ENCODE assay signal across 1 cellular context in the genomic region with DNA sequence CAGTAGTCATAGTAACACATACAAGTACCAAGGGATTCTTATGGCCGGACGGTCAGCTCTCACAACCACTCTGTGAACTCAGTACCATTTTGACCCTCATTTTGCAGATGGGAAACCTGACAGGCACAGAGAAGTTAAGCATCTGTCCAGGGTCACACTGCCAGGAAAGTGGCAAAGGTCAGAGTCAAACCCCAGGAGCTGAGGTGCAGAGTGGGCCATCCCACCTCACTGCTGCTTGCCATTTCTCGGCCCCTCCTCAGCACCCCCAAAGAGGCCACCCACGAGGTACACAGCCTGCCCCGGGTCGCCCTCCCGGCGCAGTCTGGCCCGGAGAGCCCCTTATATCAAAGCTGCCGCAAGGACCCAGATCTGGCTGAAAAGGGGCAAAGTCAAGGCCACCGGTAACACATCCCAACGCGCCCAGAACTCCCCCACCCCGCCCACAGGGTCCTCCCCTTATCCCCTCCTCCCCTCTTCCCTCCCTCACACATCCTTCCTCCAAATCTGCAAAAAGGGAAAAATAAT.
TF ChIP-seq lines count a peak whose summit lies in the region.

No MANE protein-coding gene starts in this region.

TF ChIP-seq in H1, 55 proteins besides CTCF, POLR2A, EP300 and RAD21 (continued from another document):
- TF ChIP-seq, protein P1, sequence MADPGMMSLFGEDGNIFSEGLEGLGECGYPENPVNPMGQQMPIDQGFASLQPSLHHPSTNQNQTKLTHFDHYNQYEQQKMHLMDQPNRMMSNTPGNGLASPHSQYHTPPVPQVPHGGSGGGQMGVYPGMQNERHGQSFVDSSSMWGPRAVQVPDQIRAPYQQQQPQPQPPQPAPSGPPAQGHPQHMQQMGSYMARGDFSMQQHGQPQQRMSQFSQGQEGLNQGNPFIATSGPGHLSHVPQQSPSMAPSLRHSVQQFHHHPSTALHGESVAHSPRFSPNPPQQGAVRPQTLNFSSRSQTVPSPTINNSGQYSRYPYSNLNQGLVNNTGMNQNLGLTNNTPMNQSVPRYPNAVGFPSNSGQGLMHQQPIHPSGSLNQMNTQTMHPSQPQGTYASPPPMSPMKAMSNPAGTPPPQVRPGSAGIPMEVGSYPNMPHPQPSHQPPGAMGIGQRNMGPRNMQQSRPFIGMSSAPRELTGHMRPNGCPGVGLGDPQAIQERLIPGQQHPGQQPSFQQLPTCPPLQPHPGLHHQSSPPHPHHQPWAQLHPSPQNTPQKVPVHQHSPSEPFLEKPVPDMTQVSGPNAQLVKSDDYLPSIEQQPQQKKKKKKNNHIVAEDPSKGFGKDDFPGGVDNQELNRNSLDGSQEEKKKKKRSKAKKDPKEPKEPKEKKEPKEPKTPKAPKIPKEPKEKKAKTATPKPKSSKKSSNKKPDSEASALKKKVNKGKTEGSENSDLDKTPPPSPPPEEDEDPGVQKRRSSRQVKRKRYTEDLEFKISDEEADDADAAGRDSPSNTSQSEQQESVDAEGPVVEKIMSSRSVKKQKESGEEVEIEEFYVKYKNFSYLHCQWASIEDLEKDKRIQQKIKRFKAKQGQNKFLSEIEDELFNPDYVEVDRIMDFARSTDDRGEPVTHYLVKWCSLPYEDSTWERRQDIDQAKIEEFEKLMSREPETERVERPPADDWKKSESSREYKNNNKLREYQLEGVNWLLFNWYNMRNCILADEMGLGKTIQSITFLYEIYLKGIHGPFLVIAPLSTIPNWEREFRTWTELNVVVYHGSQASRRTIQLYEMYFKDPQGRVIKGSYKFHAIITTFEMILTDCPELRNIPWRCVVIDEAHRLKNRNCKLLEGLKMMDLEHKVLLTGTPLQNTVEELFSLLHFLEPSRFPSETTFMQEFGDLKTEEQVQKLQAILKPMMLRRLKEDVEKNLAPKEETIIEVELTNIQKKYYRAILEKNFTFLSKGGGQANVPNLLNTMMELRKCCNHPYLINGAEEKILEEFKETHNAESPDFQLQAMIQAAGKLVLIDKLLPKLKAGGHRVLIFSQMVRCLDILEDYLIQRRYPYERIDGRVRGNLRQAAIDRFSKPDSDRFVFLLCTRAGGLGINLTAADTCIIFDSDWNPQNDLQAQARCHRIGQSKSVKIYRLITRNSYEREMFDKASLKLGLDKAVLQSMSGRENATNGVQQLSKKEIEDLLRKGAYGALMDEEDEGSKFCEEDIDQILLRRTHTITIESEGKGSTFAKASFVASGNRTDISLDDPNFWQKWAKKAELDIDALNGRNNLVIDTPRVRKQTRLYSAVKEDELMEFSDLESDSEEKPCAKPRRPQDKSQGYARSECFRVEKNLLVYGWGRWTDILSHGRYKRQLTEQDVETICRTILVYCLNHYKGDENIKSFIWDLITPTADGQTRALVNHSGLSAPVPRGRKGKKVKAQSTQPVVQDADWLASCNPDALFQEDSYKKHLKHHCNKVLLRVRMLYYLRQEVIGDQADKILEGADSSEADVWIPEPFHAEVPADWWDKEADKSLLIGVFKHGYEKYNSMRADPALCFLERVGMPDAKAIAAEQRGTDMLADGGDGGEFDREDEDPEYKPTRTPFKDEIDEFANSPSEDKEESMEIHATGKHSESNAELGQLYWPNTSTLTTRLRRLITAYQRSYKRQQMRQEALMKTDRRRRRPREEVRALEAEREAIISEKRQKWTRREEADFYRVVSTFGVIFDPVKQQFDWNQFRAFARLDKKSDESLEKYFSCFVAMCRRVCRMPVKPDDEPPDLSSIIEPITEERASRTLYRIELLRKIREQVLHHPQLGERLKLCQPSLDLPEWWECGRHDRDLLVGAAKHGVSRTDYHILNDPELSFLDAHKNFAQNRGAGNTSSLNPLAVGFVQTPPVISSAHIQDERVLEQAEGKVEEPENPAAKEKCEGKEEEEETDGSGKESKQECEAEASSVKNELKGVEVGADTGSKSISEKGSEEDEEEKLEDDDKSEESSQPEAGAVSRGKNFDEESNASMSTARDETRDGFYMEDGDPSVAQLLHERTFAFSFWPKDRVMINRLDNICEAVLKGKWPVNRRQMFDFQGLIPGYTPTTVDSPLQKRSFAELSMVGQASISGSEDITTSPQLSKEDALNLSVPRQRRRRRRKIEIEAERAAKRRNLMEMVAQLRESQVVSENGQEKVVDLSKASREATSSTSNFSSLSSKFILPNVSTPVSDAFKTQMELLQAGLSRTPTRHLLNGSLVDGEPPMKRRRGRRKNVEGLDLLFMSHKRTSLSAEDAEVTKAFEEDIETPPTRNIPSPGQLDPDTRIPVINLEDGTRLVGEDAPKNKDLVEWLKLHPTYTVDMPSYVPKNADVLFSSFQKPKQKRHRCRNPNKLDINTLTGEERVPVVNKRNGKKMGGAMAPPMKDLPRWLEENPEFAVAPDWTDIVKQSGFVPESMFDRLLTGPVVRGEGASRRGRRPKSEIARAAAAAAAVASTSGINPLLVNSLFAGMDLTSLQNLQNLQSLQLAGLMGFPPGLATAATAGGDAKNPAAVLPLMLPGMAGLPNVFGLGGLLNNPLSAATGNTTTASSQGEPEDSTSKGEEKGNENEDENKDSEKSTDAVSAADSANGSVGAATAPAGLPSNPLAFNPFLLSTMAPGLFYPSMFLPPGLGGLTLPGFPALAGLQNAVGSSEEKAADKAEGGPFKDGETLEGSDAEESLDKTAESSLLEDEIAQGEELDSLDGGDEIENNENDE (IDR thresholded peaks at IDR 0.05; ENCODE audit: insufficient replicate concordance, low read length) = no peak
